ENCODE assay signal across 23 cellular contexts in genomic region chr19:48455908-48456562, GRCh38. TPM values are rescaled to one million over a fixed set of nuclear protein-coding genes. Genes with fewer than 3 reads are reported as not detected.
A peak's percentile ranks its signal among the peaks of the same experiment; 100 is the strongest.
DNase-seq lines count a peak whose midpoint lies in the region; ATAC-seq, FAIRE-seq and TF ChIP-seq lines count a peak whose summit lies in the region.
"Had no signal": no experiment of that assay in that cellular context is flagged by ENCODE, and none has a peak within 500 bp of the region (broad histone marks: within the 10 kb centered on the region; RNA-seq: fewer than 3 reads in every experiment).

No MANE protein-coding gene starts in this region.

- H3K9me3 ChIP-seq in BLaER1 (no peaks in the 10 kb centered on the region), IMR-90 (ENCODE audit: control insufficient read depth, insufficient read depth, low read length) (no peaks in the 10 kb centered on the region), K562 (replicated peaks; ENCODE audit: control insufficient read depth, insufficient read depth, low read depth, low read length) (no peaks in the 10 kb centered on the region), osteoblast (ENCODE audit: low read depth, low read length) (no peaks in the 10 kb centered on the region)
- no peaks in the 10 kb centered on the region for H3K9me3 ChIP-seq in CD4-positive, alpha-beta T cell (ENCODE audit: control insufficient read depth, low read length)
- H3K9me3 ChIP-seq: BE2C had no signal

- H3K27ac Mint-ChIP-seq in CD4-positive, alpha-beta T cell: no peak overlapping the region
- H3K27ac Mint-ChIP-seq: IgD-negative memory B cell had no signal

- peak overlapping the region; percentile 16 for H2AK9ac ChIP-seq in IMR-90 (replicated peaks; ENCODE audit: low read depth, low read length, poor library complexity)

- no peak for TF ChIP-seq CTCF in IMR-90 (conservative IDR thresholded peaks at IDR 0.05; ENCODE audit: low read depth, low read length)
- TF ChIP-seq CTCF in K562 (IDR thresholded peaks at IDR 0.05 in 2 of 3, conservative IDR thresholded peaks at IDR 0.05 in 1 of 3; ENCODE audit: insufficient read depth in 2 of 3, low read depth in 1 of 3, low read length in 3 of 3): no peak
- no peak for TF ChIP-seq CTCF in osteoblast (IDR thresholded peaks at IDR 0.05; ENCODE audit: extremely low read depth, low read depth, low read length)
- TF ChIP-seq CTCF in CD4-positive, alpha-beta T cell (IDR thresholded peaks at IDR 0.05): no peak

- TF ChIP-seq EP300 in K562 (IDR thresholded peaks at IDR 0.05; ENCODE audit: low read length): no peak

- no peak overlapping the region for H2AFZ ChIP-seq in IMR-90 (replicated peaks; ENCODE audit: low read length, poor library complexity)
- H2AFZ ChIP-seq in K562 (ENCODE audit: low read depth, low read length): no peak overlapping the region
- H2AFZ ChIP-seq in osteoblast (ENCODE audit: low read length): no peak overlapping the region

- no peaks in the 10 kb centered on the region for H3K27me3 Mint-ChIP-seq in CD4-positive, alpha-beta T cell
- H3K27me3 Mint-ChIP-seq: IgD-negative memory B cell had no signal

- no peak for ATAC-seq in IMR-90 (ENCODE audit: low read depth)
- no peak for ATAC-seq in K562
- no peak for ATAC-seq in CD4-positive, alpha-beta T cell (ENCODE audit: poor library complexity)
- ATAC-seq: HCT116, PC-3 had no signal

- POLR2A ChIA-PET in IMR-90 (lab: Charles Lee; ENCODE audit: unreplicated experiment): no interaction called here
- POLR2A ChIA-PET in K562 (lab: Yijun Ruan, JAX): no interaction called here
- POLR2A ChIA-PET in CD4-positive, alpha-beta T cell (lab: Charles Lee): interaction anchor here (0.6 kb wide), 1 partner anchor 10 kb away, joined by 3 read pairs; no protein-coding TSS in a partner anchor

- H4K20me1 ChIP-seq in BLaER1 (peaks cover 68% of the 10 kb centered on the region), IMR-90 (ENCODE audit: insufficient read depth, low read length) (peaks cover 8% of the 10 kb centered on the region), K562 (replicated peaks; ENCODE audit: control insufficient read depth, insufficient read depth, low read length) (peaks cover 9% of the 10 kb centered on the region), osteoblast (ENCODE audit: insufficient read depth, low read length) (peaks cover 13% of the 10 kb centered on the region)

- H3K4me3 ChIP-seq in BLaER1: no peak overlapping the region
- H3K4me3 ChIP-seq in IMR-90 (ENCODE audit: insufficient read depth, low read depth, low read length): no peak overlapping the region
- no peak overlapping the region for H3K4me3 ChIP-seq in K562
- H3K4me3 ChIP-seq in osteoblast (ENCODE audit: insufficient read depth, low read length): no peak overlapping the region

- TF ChIP-seq RAD21 in IMR-90 (IDR thresholded peaks at IDR 0.05; ENCODE audit: low read length) (no peak), K562 (CRISPR knock-in tag; conservative IDR thresholded peaks at IDR 0.05 in 1 of 2, IDR thresholded peaks at IDR 0.05 in 1 of 2) (no peak)

- no CpG with 5 or more reads among the region's 11 CpGs for WGBS in IMR-90 (ENCODE audit: extremely low coverage in 2 of 2, insufficient read length in 1 of 2), 2 experiments
- 95% methylated on average over 8 of the region's 11 CpGs for WGBS in K562 (ENCODE audit: insufficient coverage, low coverage, missing lambda C conversion rate)

- no peak overlapping the region for H2BK120ac ChIP-seq in IMR-90 (ENCODE audit: low read depth, low read length)

- intact Hi-C loops in IMR-90 (cut with micrococcal nuclease): no loop called here
- intact Hi-C loops in K562 (cut with micrococcal nuclease): no loop called here
- intact Hi-C loops in CD4-positive, alpha-beta T cell (cut with DNase I, micrococcal nuclease): no loop called here

- CTCF ChIA-PET in IMR-90 (lab: Yijun Ruan, JAX) (no interaction called here), K562 (lab: Yijun Ruan, JAX; ENCODE audit: low intra/inter-chr PET ratio) (no interaction called here)
- CTCF ChIA-PET in CD4-positive, alpha-beta T cell (lab: Charles Lee): no interaction called here

- H3K27ac ChIP-seq in BLaER1: 0 out of 2 replicates have a peak overlapping the region, but pooled peaks have one; percentile 30
- H3K27ac ChIP-seq in IMR-90 (ENCODE audit: insufficient read depth, low read length): no peak overlapping the region
- H3K27ac ChIP-seq in K562 (ENCODE audit: extremely low read depth, low read depth, low read length): no peak overlapping the region
- H3K27ac ChIP-seq in osteoblast (ENCODE audit: low read depth, low read length): no peak overlapping the region
- no peak overlapping the region for H3K27ac ChIP-seq in CD4-positive, alpha-beta T cell (ENCODE audit: low read depth, low read length)

- H3K79me1 ChIP-seq in IMR-90 (ENCODE audit: low read depth in 1 of 2, low read length in 2 of 2): peaks cover 7 to 21% of the 10 kb centered on the region in 2 experiments

- H3K9me1 ChIP-seq in IMR-90 (ENCODE audit: insufficient read depth, low read length) (no peaks in the 10 kb centered on the region), K562 (ENCODE audit: control insufficient read depth, insufficient read depth, low read length) (no peaks in the 10 kb centered on the region)

- BruUV-seq in IMR-90 (replicated peaks; lab: Mats Ljungman, UMichigan): no TSS peak
- BruUV-seq in K562 (replicated peaks; lab: Mats Ljungman, UMichigan): no TSS peak

- peaks cover 5% of the 10 kb centered on the region for H3K4me1 Mint-ChIP-seq in CD4-positive, alpha-beta T cell (ENCODE audit: low read depth)

- H3K18ac ChIP-seq in IMR-90 (ENCODE audit: low read depth, low read length): no peak overlapping the region

- no peak for TF ChIP-seq POLR2A in IMR-90 (IDR thresholded peaks at IDR 0.05; ENCODE audit: low read depth, low read length)
- TF ChIP-seq POLR2A in K562 (conservative IDR thresholded peaks at IDR 0.05): no peak

- no peak overlapping the region for H2BK5ac ChIP-seq in IMR-90 (ENCODE audit: low read depth, low read length, poor library complexity, severe bottlenecking)

- H3K27me3 ChIP-seq in BLaER1 (no peaks in the 10 kb centered on the region), IMR-90 (ENCODE audit: control insufficient read depth, insufficient read depth, low read length) (no peaks in the 10 kb centered on the region), K562 (ENCODE audit: control insufficient read depth in 2 of 2, insufficient read depth in 2 of 2, low read length in 2 of 2) (no peaks in the 10 kb centered on the region), osteoblast (ENCODE audit: insufficient read depth, low read length) (no peaks in the 10 kb centered on the region)
- no peaks in the 10 kb centered on the region for H3K27me3 ChIP-seq in CD4-positive, alpha-beta T cell (ENCODE audit: control insufficient read depth, insufficient read depth, low read length)
- H3K27me3 ChIP-seq: BE2C had no signal

- H3K9me3 Mint-ChIP-seq in CD4-positive, alpha-beta T cell: no peaks in the 10 kb centered on the region
- H3K9me3 Mint-ChIP-seq: IgD-negative memory B cell had no signal

- in situ Hi-C loops in IMR-90 (cut with MboI; ENCODE audit: low sequenced_read_pairs) (no loop called here), K562 (cut with MboI) (no loop called here), KBM-7 (cut with MboI; ENCODE audit: low pct_unique_long_range_greater_than_20kb, low sequenced_read_pairs) (no loop called here)

- H2BK20ac ChIP-seq in IMR-90 (ENCODE audit: low read depth, low read length): no peak overlapping the region

- FAIRE-seq in K562 (lab: Jason Lieb, UNC): no peak
- FAIRE-seq: G401.6, H1 had no signal

- H3K9ac ChIP-seq in BLaER1 (no peak overlapping the region), IMR-90 (ENCODE audit: low read depth, low read length) (no peak overlapping the region), K562 (ENCODE audit: insufficient read depth in 1 of 2, low read depth in 2 of 2, low read length in 2 of 2) (peak overlapping the region in 1 of 2 experiments; percentile 74; a peak in 2 of 4 replicates)

- dilution Hi-C loops in IMR-90 (cut with HindIII; ENCODE audit: low sequenced_read_pairs, unreplicated experiment): no loop called here

- no peak overlapping the region for H3K4ac ChIP-seq in IMR-90 (ENCODE audit: low read depth, low read length)

- 0 out of 2 replicates have a peak overlapping the region, but pooled peaks have one; percentile 1 for H3K4me2 ChIP-seq in BLaER1
- no peak overlapping the region for H3K4me2 ChIP-seq in IMR-90 (ENCODE audit: low read depth, low read length)
- H3K4me2 ChIP-seq in K562 (ENCODE audit: insufficient read depth, low read length): no peak overlapping the region
- H3K4me2 ChIP-seq in osteoblast (ENCODE audit: insufficient read depth, low read length): no peak overlapping the region

- H3K56ac ChIP-seq in IMR-90 (ENCODE audit: extremely low read depth, insufficient read depth, low read length): no peak overlapping the region

- no peak overlapping the region for H4K5ac ChIP-seq in IMR-90 (ENCODE audit: low read depth, low read length)

- H3K36me3 Mint-ChIP-seq in CD4-positive, alpha-beta T cell (ENCODE audit: low read depth): peaks cover 45% of the 10 kb centered on the region

- H2BK15ac ChIP-seq in IMR-90 (ENCODE audit: low read depth, low read length): no peak overlapping the region

- H3K4me1 ChIP-seq in BLaER1 (peaks cover 12% of the 10 kb centered on the region), IMR-90 (ENCODE audit: control insufficient read depth, insufficient read depth, low read length) (no peaks in the 10 kb centered on the region), K562 (replicated peaks in 1 of 2; ENCODE audit: control insufficient read depth in 2 of 2, insufficient read depth in 2 of 2, low read length in 2 of 2) (peaks cover 0 to 30% of the 10 kb centered on the region in 2 experiments; a peak in 2 of 5 replicates), osteoblast (ENCODE audit: insufficient read depth, low read length) (no peaks in the 10 kb centered on the region)
- H3K4me1 ChIP-seq: BE2C had no signal

- DNase-seq in IMR-90 (no peak), K562 (ENCODE audit: extremely low read depth in 1 of 4, low spot score in 3 of 4) (no peak), osteoblast (ENCODE audit: insufficient read length, low spot score, missing footprints) (peak; percentile 68), KBM-7 (no peak)
- DNase-seq in CD4-positive, alpha-beta T cell: no peak
- DNase-seq in stimulated activated CD4-positive, alpha-beta T cell treated with anti-CD3 and anti-CD28 coated beads, Interleukin-15, amount 100 ng/mL, for 24 hours: no peak
- DNase-seq: BE2C, Karpas-422, NCI-H1092 treated with DMSO at 0.1 percent for 48 hours, NCI-H1436, NCI-H187, NCI-H2107, NCI-H524, NCI-H774, PC-3, Right ventricle myocardium superior had no signal

- H3K36me3 ChIP-seq in BLaER1: peaks cover 86% of the 10 kb centered on the region
- H3K36me3 ChIP-seq in IMR-90 (ENCODE audit: control insufficient read depth, insufficient read depth, low read length): peaks cover 44% of the 10 kb centered on the region
- peaks cover 83% of the 10 kb centered on the region for H3K36me3 ChIP-seq in K562 (ENCODE audit: control insufficient read depth, insufficient read depth, low read length)
- peaks cover 28% of the 10 kb centered on the region for H3K36me3 ChIP-seq in osteoblast (ENCODE audit: insufficient read depth, low read length)

- H3K14ac ChIP-seq in IMR-90 (replicated peaks; ENCODE audit: low read depth, low read length): no peak overlapping the region

- peaks cover 12% of the 10 kb centered on the region for H3K79me2 ChIP-seq in K562 (ENCODE audit: control insufficient read depth, insufficient read depth, low read length)
- peaks cover 12% of the 10 kb centered on the region for H3K79me2 ChIP-seq in osteoblast (ENCODE audit: insufficient read depth, low read length)

- no peak overlapping the region for H4K91ac ChIP-seq in IMR-90 (ENCODE audit: insufficient read depth, low read depth, low read length)

- no peak overlapping the region for H2AK5ac ChIP-seq in IMR-90 (ENCODE audit: low read depth, low read length)

- no peak overlapping the region for H3K4me3 Mint-ChIP-seq in CD4-positive, alpha-beta T cell

- H4K8ac ChIP-seq in IMR-90 (ENCODE audit: low read depth in 2 of 2, low read length in 2 of 2): no peak overlapping the region

- H3K23ac ChIP-seq in IMR-90 (ENCODE audit: low read depth, low read length): no peak overlapping the region

RNA-seq across cellular contexts. Expression of gene KCNJ14, which starts 0.7 kb away (rescaled TPM):
- total RNA-seq in IMR-90 (2012; rRNA removed) (under 0.01 and 0.18 TPM in 2 replicates), K562 (2014; rRNA removed) (0.18 and 0.41 TPM in 2 replicates), K562 (2014; rRNA removed; fragmentation: Illumina TruSeq; extraction: Trizol) (0.45 and 0.47 TPM in 2 replicates), K562 (2015; rRNA removed; fragmentation: Illumina TruSeq; extraction: Trizol) (0.76 and 0.94 TPM in 2 replicates), K562 (2021) (1.4 and 1.6 TPM in 2 replicates), osteoblast (0.59 and 0.72 TPM in 2 replicates)
- polyA plus RNA-seq in IMR-90 (2012; rRNA removed) (0.34 and 0.39 TPM in 2 replicates), K562 (2011; rRNA removed) (0.54 and 0.74 TPM in 2 replicates), K562 (2014; fragmentation: Illumina TruSeq; extraction: Trizol) (0.46 and 0.49 TPM in 2 replicates), K562 (2014; fragmentation: Nextera tagmentation; extraction: Ambion mirVana) (under 1 TPM; 0.15 to 0.38 TPM), K562 (2014; rRNA removed) (0.59 and 1.2 TPM in 2 replicates)
- 0.11 and 0.29 TPM in 2 replicates for polyA plus RNA-seq in IMR-90 (2012; cell fraction: cytosol; rRNA removed)
- polyA plus RNA-seq in IMR-90 (2012; cell fraction: nucleus; rRNA removed; ENCODE audit: low replicate concordance): 2.0 and 4.1 TPM in 2 replicates
- total RNA-seq in K562 (2011; cell fraction: chromatin; rRNA removed; ENCODE audit: low replicate concordance): 5.6 and 11.8 TPM in 2 replicates
- total RNA-seq in K562 (2011; cell fraction: nucleolus; rRNA removed): 6.8 and 8.0 TPM in 2 replicates
- total RNA-seq in K562 (2011; cell fraction: nucleoplasm; rRNA removed): 6.1 and 6.6 TPM in 2 replicates
- polyA plus RNA-seq in K562 (2011; cell fraction: cytosol; rRNA removed): 0.37 and 0.38 TPM in 2 replicates
- 2.4 and 2.6 TPM in 2 replicates for polyA plus RNA-seq in K562 (2011; cell fraction: nucleus; rRNA removed)
- polyA plus RNA-seq in K562 (2012): 0.52 and 0.83 TPM in 2 replicates
- 0.91 and 1.2 TPM in 2 replicates for polyA minus RNA-seq in K562 (2011; rRNA and poly(A)+ RNA removed)
- polyA minus RNA-seq in K562 (2011; cell fraction: cytosol; rRNA and poly(A)+ RNA removed): 1.0 and 1.3 TPM in 2 replicates
- polyA minus RNA-seq in K562 (2011; cell fraction: nucleus; rRNA and poly(A)+ RNA removed): 0.89 and 1.3 TPM in 2 replicates
- total RNA-seq in CD4-positive, alpha-beta T cell: 1 to 10 TPM; 1.7 to 2.0 TPM

RNA-seq across cellular contexts. Expression of gene GRWD1, which starts 10.3 kb away (rescaled TPM):
- 22.0 and 32.5 TPM in 2 replicates for total RNA-seq in IMR-90 (2012; rRNA removed)
- 22.5 and 25.2 TPM in 2 replicates for polyA plus RNA-seq in IMR-90 (2012; rRNA removed)
- 20.0 and 42.6 TPM in 2 replicates for polyA plus RNA-seq in IMR-90 (2012; cell fraction: cytosol; rRNA removed)
- 13.1 and 26.6 TPM in 2 replicates for polyA plus RNA-seq in IMR-90 (2012; cell fraction: nucleus; rRNA removed; ENCODE audit: low replicate concordance)
- 26.3 and 57.2 TPM in 2 replicates for total RNA-seq in K562 (2011; cell fraction: chromatin; rRNA removed; ENCODE audit: low replicate concordance)
- 42.0 and 43.3 TPM in 2 replicates for total RNA-seq in K562 (2011; cell fraction: nucleolus; rRNA removed)
- 29.6 and 33.7 TPM in 2 replicates for total RNA-seq in K562 (2011; cell fraction: nucleoplasm; rRNA removed)
- 44.0 and 48.7 TPM in 2 replicates for total RNA-seq in K562 (2014; rRNA removed)
- total RNA-seq in K562 (2014; rRNA removed; fragmentation: Illumina TruSeq; extraction: Trizol): 20.4 and 21.2 TPM in 2 replicates
- 47.2 and 50.6 TPM in 2 replicates for total RNA-seq in K562 (2015; rRNA removed; fragmentation: Illumina TruSeq; extraction: Trizol)
- total RNA-seq in K562 (2021): 87.2 and 88.2 TPM in 2 replicates
- 22.2 and 22.4 TPM in 2 replicates for polyA plus RNA-seq in K562 (2011; rRNA removed)
- 20.0 and 52.3 TPM in 2 replicates for polyA plus RNA-seq in K562 (2011; cell fraction: cytosol; rRNA removed)
- 13.5 and 20.7 TPM in 2 replicates for polyA plus RNA-seq in K562 (2011; cell fraction: nucleus; rRNA removed)
- polyA plus RNA-seq in K562 (2012): 26.6 and 47.2 TPM in 2 replicates
- polyA plus RNA-seq in K562 (2014; fragmentation: Illumina TruSeq; extraction: Trizol): 24.5 and 44.3 TPM in 2 replicates
- polyA plus RNA-seq in K562 (2014; fragmentation: Nextera tagmentation; extraction: Ambion mirVana): 1 to 10 TPM; 1.5 to 2.6 TPM
- 51.4 and 55.4 TPM in 2 replicates for polyA plus RNA-seq in K562 (2014; rRNA removed)
- 11.4 and 14.9 TPM in 2 replicates for polyA minus RNA-seq in K562 (2011; rRNA and poly(A)+ RNA removed)
- 25.1 and 33.2 TPM in 2 replicates for polyA minus RNA-seq in K562 (2011; cell fraction: cytosol; rRNA and poly(A)+ RNA removed)
- 12.3 and 17.1 TPM in 2 replicates for polyA minus RNA-seq in K562 (2011; cell fraction: nucleus; rRNA and poly(A)+ RNA removed)
- total RNA-seq in osteoblast: 23.3 and 25.0 TPM in 2 replicates
- 10 to 100 TPM; 21.4 to 21.7 TPM for total RNA-seq in CD4-positive, alpha-beta T cell

RNA-seq across cellular contexts. Expression of gene CYTH2, which starts 13.1 kb away (rescaled TPM):
- total RNA-seq in IMR-90 (2012; rRNA removed): 35.8 and 38.3 TPM in 2 replicates
- polyA plus RNA-seq in IMR-90 (2012; rRNA removed): 56.1 and 62.0 TPM in 2 replicates
- polyA plus RNA-seq in IMR-90 (2012; cell fraction: cytosol; rRNA removed): 49.6 and 59.9 TPM in 2 replicates
- polyA plus RNA-seq in IMR-90 (2012; cell fraction: nucleus; rRNA removed; ENCODE audit: low replicate concordance): 149 and 158 TPM in 2 replicates
- total RNA-seq in K562 (2011; cell fraction: chromatin; rRNA removed; ENCODE audit: low replicate concordance): 79.5 and 196 TPM in 2 replicates
- 87.7 and 88.8 TPM in 2 replicates for total RNA-seq in K562 (2011; cell fraction: nucleolus; rRNA removed)
- total RNA-seq in K562 (2011; cell fraction: nucleoplasm; rRNA removed): 87.0 and 108 TPM in 2 replicates
- total RNA-seq in K562 (2014; rRNA removed): 31.8 and 34.9 TPM in 2 replicates
- 14.7 and 15.9 TPM in 2 replicates for total RNA-seq in K562 (2014; rRNA removed; fragmentation: Illumina TruSeq; extraction: Trizol)
- 19.3 and 20.3 TPM in 2 replicates for total RNA-seq in K562 (2015; rRNA removed; fragmentation: Illumina TruSeq; extraction: Trizol)
- total RNA-seq in K562 (2021): 37.8 and 43.8 TPM in 2 replicates
- polyA plus RNA-seq in K562 (2011; rRNA removed): 23.8 and 34.3 TPM in 2 replicates
- polyA plus RNA-seq in K562 (2011; cell fraction: cytosol; rRNA removed): 28.3 and 30.8 TPM in 2 replicates
- polyA plus RNA-seq in K562 (2011; cell fraction: nucleus; rRNA removed): 96.2 and 120 TPM in 2 replicates
- 34.7 and 66.7 TPM in 2 replicates for polyA plus RNA-seq in K562 (2012)
- 31.5 and 33.7 TPM in 2 replicates for polyA plus RNA-seq in K562 (2014; fragmentation: Illumina TruSeq; extraction: Trizol)
- polyA plus RNA-seq in K562 (2014; fragmentation: Nextera tagmentation; extraction: Ambion mirVana): 1 to 10 TPM; 1.8 to 4.0 TPM
- polyA plus RNA-seq in K562 (2014; rRNA removed): 38.1 and 45.2 TPM in 2 replicates
- 22.5 and 23.2 TPM in 2 replicates for polyA minus RNA-seq in K562 (2011; rRNA and poly(A)+ RNA removed)
- polyA minus RNA-seq in K562 (2011; cell fraction: cytosol; rRNA and poly(A)+ RNA removed): 13.0 and 20.7 TPM in 2 replicates
- 33.0 and 46.9 TPM in 2 replicates for polyA minus RNA-seq in K562 (2011; cell fraction: nucleus; rRNA and poly(A)+ RNA removed)
- total RNA-seq in osteoblast: 63.6 and 66.2 TPM in 2 replicates
- total RNA-seq in CD4-positive, alpha-beta T cell: 10 to 100 TPM; 23.4 to 25.3 TPM

RNA-seq across cellular contexts. Expression of gene LMTK3, which starts 55.6 kb away (rescaled TPM):
- total RNA-seq in IMR-90 (2012; rRNA removed) (0.18 TPM in 1 of 2 replicates, not detected in the other), K562 (2014; rRNA removed) (4.9 and 5.1 TPM in 2 replicates), K562 (2014; rRNA removed; fragmentation: Illumina TruSeq; extraction: Trizol) (0.45 and 0.76 TPM in 2 replicates), K562 (2015; rRNA removed; fragmentation: Illumina TruSeq; extraction: Trizol) (2.0 and 2.5 TPM in 2 replicates), K562 (2021) (10.2 and 12.3 TPM in 2 replicates), osteoblast (not detected in 2 replicates)
- polyA plus RNA-seq in IMR-90 (2012; rRNA removed) (0.60 and 0.87 TPM in 2 replicates), K562 (2011; rRNA removed) (0.35 and 0.66 TPM in 2 replicates), K562 (2014; fragmentation: Illumina TruSeq; extraction: Trizol) (1.1 and 2.1 TPM in 2 replicates), K562 (2014; fragmentation: Nextera tagmentation; extraction: Ambion mirVana) (not detected), K562 (2014; rRNA removed) (2.8 and 3.3 TPM in 2 replicates)
- 0.70 and 0.79 TPM in 2 replicates for polyA plus RNA-seq in IMR-90 (2012; cell fraction: cytosol; rRNA removed)
- 2.9 and 5.0 TPM in 2 replicates for polyA plus RNA-seq in IMR-90 (2012; cell fraction: nucleus; rRNA removed; ENCODE audit: low replicate concordance)
- total RNA-seq in K562 (2011; cell fraction: chromatin; rRNA removed; ENCODE audit: low replicate concordance): 1.5 and 3.5 TPM in 2 replicates
- 3.8 and 4.1 TPM in 2 replicates for total RNA-seq in K562 (2011; cell fraction: nucleolus; rRNA removed)
- total RNA-seq in K562 (2011; cell fraction: nucleoplasm; rRNA removed): 1.5 and 2.4 TPM in 2 replicates
- polyA plus RNA-seq in K562 (2011; cell fraction: cytosol; rRNA removed): 0.53 and 1.7 TPM in 2 replicates
- 1.5 and 2.7 TPM in 2 replicates for polyA plus RNA-seq in K562 (2011; cell fraction: nucleus; rRNA removed)
- 3.7 and 4.7 TPM in 2 replicates for polyA plus RNA-seq in K562 (2012)
- 0.14 and 0.15 TPM in 2 replicates for polyA minus RNA-seq in K562 (2011; rRNA and poly(A)+ RNA removed)
- polyA minus RNA-seq in K562 (2011; cell fraction: cytosol; rRNA and poly(A)+ RNA removed): 2.3 and 3.2 TPM in 2 replicates
- 1.1 and 1.2 TPM in 2 replicates for polyA minus RNA-seq in K562 (2011; cell fraction: nucleus; rRNA and poly(A)+ RNA removed)
- total RNA-seq in CD4-positive, alpha-beta T cell: 10 to 100 TPM; 15.6 to 18.9 TPM
- total RNA-seq: RPMI7951, SK-MEL-5 had no signal
- polyA plus RNA-seq: IgD-negative memory B cell had no signal
